ENCODE assay signal across 8 cellular contexts in the genomic region with DNA sequence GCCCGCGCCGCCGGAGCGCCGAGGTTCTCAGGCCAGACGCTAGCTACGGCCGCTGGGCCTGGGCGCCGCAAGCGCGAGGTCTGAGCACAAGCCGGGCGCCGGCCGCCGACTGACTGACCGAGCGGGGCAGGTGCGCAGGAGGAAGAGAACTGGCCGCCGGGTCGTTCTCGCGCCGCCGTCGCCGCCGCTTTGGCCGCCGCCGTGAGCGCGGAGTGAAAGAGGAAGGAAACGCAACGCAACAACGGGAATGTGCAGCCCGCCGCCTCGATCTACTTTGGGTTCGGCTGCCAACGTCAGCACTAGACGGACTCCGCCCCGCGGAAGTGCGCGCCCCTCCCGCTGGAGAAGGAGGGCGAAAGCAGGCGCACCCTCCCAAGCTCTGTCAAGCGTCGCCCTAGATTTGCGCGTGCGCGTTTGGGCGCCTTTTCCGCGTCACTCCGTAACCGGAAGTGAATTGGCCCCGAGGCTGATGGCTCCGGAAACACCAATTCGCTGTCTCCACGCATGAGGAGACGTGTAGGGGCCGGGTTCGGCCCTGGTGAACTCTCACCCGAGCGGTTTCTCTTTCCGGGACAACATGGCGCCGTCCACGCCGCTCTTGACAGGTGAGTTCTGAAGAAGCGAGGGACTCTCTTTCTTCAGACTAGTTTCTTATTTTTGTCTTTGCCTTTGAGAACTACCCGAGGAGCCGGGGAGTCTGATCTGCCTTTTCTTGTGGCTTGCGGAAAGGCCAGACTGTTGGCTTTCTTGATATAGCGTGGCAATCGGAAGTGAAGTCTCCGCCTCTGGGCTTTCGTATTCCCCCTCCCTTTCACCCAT. TPM values are rescaled to one million over a fixed set of nuclear protein-coding genes. Genes with fewer than 3 reads are reported as not detected.
DNase-seq lines count a peak whose midpoint lies in the region; ATAC-seq and TF ChIP-seq lines count a peak whose summit lies in the region.

A gene (plus strand): TSS at position 562 of the 819 bp plus-strand sequence. CDS start 16 bp downstream, at position 578.
A gene (minus strand): TSS at position 271 of the 819 bp plus-strand sequence. CDS start 361 bp downstream, outside the sequence.

- peak; percentile 92 for ATAC-seq in GM18498 (IDR thresholded peaks at IDR 0.05; ENCODE audit: unreplicated experiment)
- peak; percentile 93 for ATAC-seq in HG02938 (IDR thresholded peaks at IDR 0.05; ENCODE audit: unreplicated experiment)

- H3K27ac Mint-ChIP-seq in progenitor cell of endocrine pancreas, result peak within 1 kb of the TSS; percentile 99

- H3K4me1 ChIP-seq in left ventricle myocardium inferior, result peaks cover 53% of the 10 kb centered on the region

- no peaks in the 10 kb centered on the region for H3K9me3 ChIP-seq in left ventricle myocardium inferior (replicated peaks)

- TF ChIP-seq CTCF in left ventricle myocardium inferior (IDR thresholded peaks at IDR 0.05; ENCODE audit: borderline replicate concordance), result no peak
- no peak for TF ChIP-seq CTCF in progenitor cell of endocrine pancreas (IDR thresholded peaks at IDR 0.05; ENCODE audit: unreplicated experiment)

- peak within 1 kb of the TSS; percentile 95 for H3K27ac ChIP-seq in angular gyrus (ENCODE audit: low read depth, low read length)
- H3K27ac ChIP-seq in left ventricle myocardium inferior (replicated peaks), result peak within 1 kb of the TSS; percentile 96

- H3K4me1 Mint-ChIP-seq in progenitor cell of endocrine pancreas (ENCODE audit: low read depth), result peaks cover 17% of the 10 kb centered on the region

- no peaks in the 10 kb centered on the region for H3K36me3 Mint-ChIP-seq in progenitor cell of endocrine pancreas (ENCODE audit: insufficient read depth)

- H3K4me3 Mint-ChIP-seq in progenitor cell of endocrine pancreas (ENCODE audit: low read depth), result peak within 1 kb of the TSS; percentile 90

- no peaks in the 10 kb centered on the region for H3K9me3 Mint-ChIP-seq in progenitor cell of endocrine pancreas (ENCODE audit: low read depth)

- no peaks in the 10 kb centered on the region for H3K27me3 Mint-ChIP-seq in progenitor cell of endocrine pancreas

- H3K27me3 ChIP-seq in left ventricle myocardium inferior (ENCODE audit: low read depth), result no peaks in the 10 kb centered on the region

- intact Hi-C loops in left ventricle myocardium inferior (cut with micrococcal nuclease), result loop anchor here (10.0 kb wide), 1 partner anchor 58 kb away; a partner anchor contains a TSS

- DNase-seq in NCI-H187 (lab: John Stamatoyannopoulos, UW), result peak; percentile 98
- DNase-seq in T-helper 2 cell, result peak; percentile 98 to 100 (median 99)
- DNase-seq in left ventricle myocardium inferior, result peak; percentile 98
- DNase-seq in progenitor cell of endocrine pancreas (ENCODE audit: low spot score, unreplicated experiment), result peak; percentile 97
- DNase-seq in ureter (ENCODE audit: low spot score), result peak; percentile 99

- H3K36me3 ChIP-seq in left ventricle myocardium inferior, result peaks cover 29% of the 10 kb centered on the region

- H3K4me3 ChIP-seq in left ventricle myocardium inferior, result peak within 1 kb of the TSS; percentile 85

RNA-seq across cellular contexts. Expression of the first gene that starts in this region (rescaled TPM):
- 71.6 TPM for total RNA-seq in left ventricle myocardium inferior
- 66.4 and 67.4 TPM in 2 replicates for total RNA-seq in progenitor cell of endocrine pancreas
- 107 TPM for total RNA-seq in ureter

RNA-seq across cellular contexts. Expression of the second gene that starts in this region (rescaled TPM):
- 20.4 TPM for total RNA-seq in left ventricle myocardium inferior
- 94.9 and 97.7 TPM in 2 replicates for total RNA-seq in progenitor cell of endocrine pancreas
- 100 TPM for total RNA-seq in ureter

Comparison
In these comparisons a context has a peak if more than half of its experiments do, and no peak if none do; other contexts are left out.
1. Peak in every context shown above with its lines: DNase-seq, ATAC-seq, H3K4me3 ChIP-seq and H3K27ac ChIP-seq.